8 cellular contexts compared by ENCODE assay signal in the genomic region with DNA sequence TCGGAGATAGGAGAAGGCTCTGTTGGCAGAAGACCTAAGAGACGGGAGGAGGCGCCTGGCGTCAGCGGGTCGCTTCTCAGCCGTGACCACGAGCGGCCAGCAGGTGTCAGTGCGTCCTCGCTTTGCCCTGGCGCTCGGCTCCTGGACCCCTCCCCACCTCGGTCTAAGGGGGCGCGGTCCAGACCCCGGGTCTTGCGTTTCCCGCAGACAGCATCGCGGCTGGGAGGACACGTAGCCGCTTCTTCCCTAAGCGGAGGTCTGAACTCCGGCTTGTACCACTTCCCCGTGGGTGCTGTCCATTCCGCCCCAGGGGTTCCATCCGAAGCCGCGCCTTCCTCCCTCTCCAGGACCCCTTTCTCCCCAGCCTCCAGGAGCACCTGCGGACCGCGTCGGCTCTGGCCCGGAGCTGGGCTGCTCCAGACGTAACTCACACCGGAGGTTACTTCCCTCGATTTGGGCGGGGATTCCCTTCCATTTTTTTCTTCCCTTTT. TPM values are rescaled to one million over a fixed set of nuclear protein-coding genes. Genes with fewer than 3 reads are reported as not detected.
DNase-seq lines count a peak whose midpoint lies in the region; ATAC-seq, FAIRE-seq and TF ChIP-seq lines count a peak whose summit lies in the region.
"Had no signal": no experiment of that assay in that cellular context is flagged by ENCODE, and none has a peak within 500 bp of the region (broad histone marks: within the 10 kb centered on the region; RNA-seq: fewer than 3 reads in every experiment).

No MANE protein-coding gene starts in this region.

- H3K56ac ChIP-seq in H9 (ENCODE audit: insufficient read length, low read depth, low read length) = no peak overlapping the region

- H2BK20ac ChIP-seq in H9 (ENCODE audit: low read depth, low read length, poor library complexity, severe bottlenecking) = no peak overlapping the region

- H2BK120ac ChIP-seq in H9 (ENCODE audit: low read depth, low read length, poor library complexity, severe bottlenecking) = no peak overlapping the region

- H3K79me2 ChIP-seq in H9 (ENCODE audit: insufficient read depth, low read length) (no peaks in the 10 kb centered on the region), MM.1S (ENCODE audit: low read length) (no peaks in the 10 kb centered on the region)

- no peaks in the 10 kb centered on the region for H3K9me2 ChIP-seq in MM.1S (replicated peaks; ENCODE audit: insufficient read depth, low read length)

- H3K18ac ChIP-seq in H9 (ENCODE audit: insufficient read length, low read depth, low read length) = no peak overlapping the region

- no peak overlapping the region for H3K9ac ChIP-seq in H9 (ENCODE audit: extremely low read depth, insufficient read length, low read length)
- H3K9ac ChIP-seq in MM.1S (ENCODE audit: low read length) = peak overlapping the region; percentile 27; the same call in 1 of the 2 replicates
- H3K9ac ChIP-seq in kidney (ENCODE audit: low read length in 2 of 2) = no peak overlapping the region

- peak overlapping the region; percentile 68 to 82 for H3K4me3 Mint-ChIP-seq in H9
- H3K4me3 Mint-ChIP-seq in T-helper 2 cell treated with Interferon-gamma antibody and Interleukin-4, amounts not matched to agents 5 μg/mL and 100 μg/mL, for 36 hours = peak overlapping the region; percentile 37
- H3K4me3 Mint-ChIP-seq in central memory CD8-positive, alpha-beta T cell = peak overlapping the region; percentile 69

- no peak overlapping the region for H3K14ac ChIP-seq in H9 (ENCODE audit: insufficient read depth, low read length)

- H2BK12ac ChIP-seq in H9 (ENCODE audit: insufficient read length, low read depth, low read length) = no peak overlapping the region

- CTCF ChIA-PET in GM10248 (lab: Yijun Ruan, JAX) = interaction anchor here (0.6 to 2.3 kb wide), 12 partner anchors 8 to 1060 kb away, joined by 3 to 13 read pairs (median 4); no protein-coding TSS in a partner anchor

- H3T11ph ChIP-seq in H9 (ENCODE audit: low read length) = no peak overlapping the region

- peaks cover 74% of the 10 kb centered on the region for H3K27me3 Mint-ChIP-seq in H9 (ENCODE audit: low read depth)
- H3K27me3 Mint-ChIP-seq in T-helper 2 cell treated with Interferon-gamma antibody and Interleukin-4, amounts not matched to agents 5 μg/mL and 100 μg/mL, for 36 hours (ENCODE audit: low read depth) = peaks cover 70% of the 10 kb centered on the region
- peaks cover 75% of the 10 kb centered on the region for H3K27me3 Mint-ChIP-seq in central memory CD8-positive, alpha-beta T cell

- no peak overlapping the region for H3K23ac ChIP-seq in H9 (ENCODE audit: insufficient read length, low read depth, low read length)

- H3K79me1 ChIP-seq in H9 (ENCODE audit: insufficient read depth, low read depth, low read length, poor library complexity, severe bottlenecking) = no peaks in the 10 kb centered on the region

- H2BK5ac ChIP-seq in H9 (ENCODE audit: insufficient read length, low read length) = no peak overlapping the region

- peaks cover 4% of the 10 kb centered on the region for H3K23me2 ChIP-seq in H9 (ENCODE audit: insufficient read length, low read depth, low read length, poor library complexity, severe bottlenecking)

- H2AK5ac ChIP-seq in H9 (ENCODE audit: insufficient read length, low read length) = no peak overlapping the region

- H4K5ac ChIP-seq in H9 (ENCODE audit: insufficient read length, low read depth, low read length) = no peak overlapping the region

- peaks cover 0 to 8% (median 2%) of the 10 kb centered on the region in 3 experiments; a peak in 2 of 7 replicates for H3K36me3 Mint-ChIP-seq in H9 (ENCODE audit: insufficient read depth in 1 of 3, low read depth in 3 of 3)
- H3K36me3 Mint-ChIP-seq in T-helper 2 cell treated with Interferon-gamma antibody and Interleukin-4, amounts not matched to agents 5 μg/mL and 100 μg/mL, for 36 hours (ENCODE audit: low read depth) = no peaks in the 10 kb centered on the region
- peaks cover 4% of the 10 kb centered on the region for H3K36me3 Mint-ChIP-seq in central memory CD8-positive, alpha-beta T cell (ENCODE audit: insufficient read depth)

- no peak overlapping the region for H3K27ac Mint-ChIP-seq in H9
- no peak overlapping the region for H3K27ac Mint-ChIP-seq in T-helper 2 cell treated with Interferon-gamma antibody and Interleukin-4, amounts not matched to agents 5 μg/mL and 100 μg/mL, for 36 hours
- H3K27ac Mint-ChIP-seq in central memory CD8-positive, alpha-beta T cell (ENCODE audit: low read depth) = no peak overlapping the region

- intact Hi-C loops in kidney (cut with DNase I) = no loop called here

- DNase-seq in GM10248 (ENCODE audit: extremely low spot score) (peak; percentile 80), H9 (peak; percentile 91), MM.1S (peak; percentile 57), kidney (peak; percentile 91)
- DNase-seq in T-helper 2 cell treated with Interferon-gamma antibody and Interleukin-4, amounts not matched to agents 5 μg/mL and 100 μg/mL, for 36 hours (ENCODE audit: low spot score) = peak; percentile 23
- no peak for DNase-seq in central memory CD8-positive, alpha-beta T cell (ENCODE audit: low spot score in 2 of 2)
- peak; percentile 13 to 53 for DNase-seq in stimulated activated CD4-positive, alpha-beta T cell treated with anti-CD3 and anti-CD28 coated beads, Interleukin-1b, Interleukin-23, amount 100 ng/mL, for 4 hours (ENCODE audit: low read depth in 2 of 2)

- H3K9me3 Mint-ChIP-seq in H9 = peaks cover 0 to 4% of the 10 kb centered on the region in 2 experiments; a peak in 3 of 5 replicates
- no peaks in the 10 kb centered on the region for H3K9me3 Mint-ChIP-seq in T-helper 2 cell treated with Interferon-gamma antibody and Interleukin-4, amounts not matched to agents 5 μg/mL and 100 μg/mL, for 36 hours
- H3K9me3 Mint-ChIP-seq in central memory CD8-positive, alpha-beta T cell = no peaks in the 10 kb centered on the region

- no peaks in the 10 kb centered on the region for H3F3A ChIP-seq in MM.1S (ENCODE audit: insufficient read depth, low read length)

- FAIRE-seq in kidney (lab: Jason Lieb, UNC) = no peak

- peaks cover 7 to 10% of the 10 kb centered on the region in 2 experiments for H3K4me1 Mint-ChIP-seq in H9
- peaks cover 2% of the 10 kb centered on the region for H3K4me1 Mint-ChIP-seq in T-helper 2 cell treated with Interferon-gamma antibody and Interleukin-4, amounts not matched to agents 5 μg/mL and 100 μg/mL, for 36 hours (ENCODE audit: low read depth)
- H3K4me1 Mint-ChIP-seq in central memory CD8-positive, alpha-beta T cell = peaks cover 23% of the 10 kb centered on the region

- peaks cover 28% of the 10 kb centered on the region; the same call in 1 of the 2 replicates for H3K27me3 ChIP-seq in H9 (ENCODE audit: insufficient read depth, low read length)
- H3K27me3 ChIP-seq in MM.1S (replicated peaks; ENCODE audit: insufficient read depth, low read length) = no peaks in the 10 kb centered on the region

- peak overlapping the region; percentile 60 for H3K4me2 ChIP-seq in H9 (ENCODE audit: insufficient read depth, insufficient read length, low read length)
- H3K4me2 ChIP-seq in MM.1S (ENCODE audit: low read depth, low read length) = peak overlapping the region; percentile 84

- no CpG with 5 or more reads among the region's 39 CpGs for WGBS in H9 (ENCODE audit: extremely low coverage, insufficient read length, low lambda C conversion rate)

- H4K8ac ChIP-seq in H9 (replicated peaks; ENCODE audit: insufficient read length, low read depth, low read length) = no peak overlapping the region

- peak overlapping the region; percentile 60 for H3K4me3 ChIP-seq in MM.1S (ENCODE audit: low read length)
- peak overlapping the region; percentile 61 to 70 for H3K4me3 ChIP-seq in kidney (ENCODE audit: low read length in 2 of 2)

- no peaks in the 10 kb centered on the region for H3K36me3 ChIP-seq in MM.1S (replicated peaks; ENCODE audit: insufficient read depth, low read length)
- no peaks in the 10 kb centered on the region for H3K36me3 ChIP-seq in kidney (ENCODE audit: control insufficient read depth in 1 of 2, insufficient read depth in 2 of 2, low read length in 2 of 2)
- H3K36me3 ChIP-seq: neutrophil had no signal

- peak; percentile 20 for ATAC-seq in central memory CD8-positive, alpha-beta T cell (replicated peaks; ENCODE audit: extremely low read depth, poor library complexity, severe bottlenecking)

- no peaks in the 10 kb centered on the region for H3K9me3 ChIP-seq in H9 (ENCODE audit: control insufficient read depth, low read depth, low read length)
- no peaks in the 10 kb centered on the region for H3K9me3 ChIP-seq in MM.1S (replicated peaks; ENCODE audit: insufficient read depth, low read length)
- H3K9me3 ChIP-seq in kidney (ENCODE audit: control insufficient read depth in 1 of 2, low read length in 2 of 2) = no peaks in the 10 kb centered on the region
- H3K9me3 ChIP-seq: neutrophil had no signal

- H4K20me1 ChIP-seq in H9 (ENCODE audit: control insufficient read depth, insufficient read depth, insufficient read length) (no peaks in the 10 kb centered on the region), MM.1S (ENCODE audit: insufficient read depth, low read length) (no peaks in the 10 kb centered on the region)

- no peak overlapping the region for H2BK15ac ChIP-seq in H9 (ENCODE audit: low read depth, low read length)

- H3K27ac ChIP-seq in H9 (ENCODE audit: insufficient read length, low read depth, low read length) (no peak overlapping the region), MM.1S (ENCODE audit: low read length) (no peak overlapping the region), kidney (ENCODE audit: low read depth in 2 of 2, low read length in 2 of 2) (no peak overlapping the region)
- H3K27ac ChIP-seq: neutrophil had no signal

- POLR2A ChIA-PET in GM10248 (lab: Yijun Ruan, JAX) = no interaction called here

- H4K91ac ChIP-seq in H9 (ENCODE audit: insufficient read length, low read depth, low read length) = no peak overlapping the region

- TF ChIP-seq CTCF in GM10248 (IDR thresholded peaks at IDR 0.05; ENCODE audit: control extremely low read depth, extremely low read depth, low read depth, missing control alignments) (peak; percentile 83), H9 (conservative IDR thresholded peaks at IDR 0.05) (peak; percentile 95), MM.1S (IDR thresholded peaks at IDR 0.05; ENCODE audit: low read length) (peak; percentile 87), kidney (IDR thresholded peaks at IDR 0.05; ENCODE audit: borderline replicate concordance, extremely low read depth, insufficient read depth) (peak; percentile 81)

- H2AFZ ChIP-seq in H9 (ENCODE audit: low read length) (no peak overlapping the region), MM.1S (ENCODE audit: low read length) (peak overlapping the region; percentile 69)

- no peak overlapping the region for H3K4ac ChIP-seq in H9 (ENCODE audit: low read depth, low read length)

- H3K4me1 ChIP-seq in H9 (ENCODE audit: insufficient read depth, low read length) (no peaks in the 10 kb centered on the region), MM.1S (ENCODE audit: low read length) (no peaks in the 10 kb centered on the region), kidney (ENCODE audit: control insufficient read depth in 1 of 2, insufficient read depth in 1 of 2, low read depth in 1 of 2, low read length in 2 of 2) (peaks cover 0 to 10% of the 10 kb centered on the region in 2 donors)

RNA-seq across cellular contexts. Expression of a gene that starts 0.6 kb away (rescaled TPM):
- total RNA-seq in H9 (2021) (1.4 and 1.5 TPM in 2 replicates), kidney (7.8 TPM)
- polyA plus RNA-seq in kidney (ENCODE audit: insufficient read depth, low read depth, low replicate concordance) = 1.2 TPM

Comparison
In these comparisons a context has a peak if more than half of its experiments do, and no peak if none do; other contexts are left out.
1. DNase-seq: peak in GM10248 (single experiment), H9 (single experiment), MM.1S (single experiment), T-helper 2 cell treated with Interferon-gamma antibody and Interleukin-4, amounts not matched to agents 5 μg/mL and 100 μg/mL, for 36 hours (single experiment), kidney (single experiment) and stimulated activated CD4-positive, alpha-beta T cell treated with anti-CD3 and anti-CD28 coated beads, Interleukin-1b, Interleukin-23, amount 100 ng/mL, for 4 hours (2 of 2); none in central memory CD8-positive, alpha-beta T cell (0 of 2).
2. Peak in every context shown above with its lines, with median percentiles within 50 percentile points of each other: CTCF ChIP-seq and H3K4me3 Mint-ChIP-seq.